ENCODE assay signal across 33 cellular contexts in genomic region chr17:50767030-50767429, GRCh38. TPM values are rescaled to one million over a fixed set of nuclear protein-coding genes. Genes with fewer than 3 reads are reported as not detected.
A peak's percentile ranks its signal among the peaks of the same experiment; 100 is the strongest.
DNase-seq lines count a peak whose midpoint lies in the region; ATAC-seq and TF ChIP-seq lines count a peak whose summit lies in the region.
"Had no signal": no experiment of that assay in that cellular context is flagged by ENCODE, and none has a peak within 500 bp of the region (broad histone marks: within the 10 kb centered on the region; RNA-seq: fewer than 3 reads in every experiment).

No MANE protein-coding gene starts in this region.

- intact Hi-C loops in Panc1 (cut with micrococcal nuclease; ENCODE audit: unreplicated experiment), result no loop called here
- intact Hi-C loops in dendritic cell treated with granulocyte-macrophage colony-stimulating factor and Interleukin-4, amounts not matched to agents 40 ng/mL and 50 ng/mL, for 4 days (cut with micrococcal nuclease), result no loop called here

- H3K4me3 ChIP-seq in Panc1 (ENCODE audit: low read depth in 2 of 2, low read length in 2 of 2), result no peak overlapping the region
- H3K4me3 ChIP-seq in SJCRH30, result no peak overlapping the region
- H3K4me3 ChIP-seq: BLaER1 treated with 17β-estradiol and CSF1 and Interleukin-3, amounts not matched to agents 10 nM and 100 nM; esophagus squamous epithelium; HAP-1; smooth muscle cell; upper lobe of left lung had no signal

- ATAC-seq in Panc1, result 0 out of 2 replicates have a peak, but pooled peaks have one; percentile 43
- ATAC-seq in stimulated activated effector memory CD8-positive, alpha-beta T cell treated with anti-CD3 and anti-CD28 coated beads, Interleukin-12 subunit alpha, Interleukin-12 subunit beta, amount 100 ng/mL, for 72 hours, result peak; percentile 11
- ATAC-seq: effector memory CD8-positive, alpha-beta T cell; left cardiac atrium; naive thymus-derived CD4-positive, alpha-beta T cell had no signal

- H3K9me3 Mint-ChIP-seq in dendritic cell treated with granulocyte-macrophage colony-stimulating factor and Interleukin-4, amounts not matched to agents 40 ng/mL and 50 ng/mL, for 4 days, result no peaks in the 10 kb centered on the region
- H3K9me3 Mint-ChIP-seq in stimulated activated effector memory CD8-positive, alpha-beta T cell treated with anti-CD3 and anti-CD28 coated beads, Interleukin-12 subunit alpha, Interleukin-12 subunit beta, amount 100 ng/mL, for 72 hours, result no peaks in the 10 kb centered on the region
- H3K9me3 Mint-ChIP-seq: activated CD4-positive, alpha-beta T cell treated with anti-CD3 and anti-CD28 coated beads, Interleukin-2, amount 10 ng/mL, durations not matched to agents 7 days and 5 days; effector memory CD8-positive, alpha-beta T cell had no signal

- POLR2A ChIA-PET in Panc1 (lab: Charles Lee), result no interaction called here

- TF ChIP-seq CTCF in Panc1 (IDR thresholded peaks at IDR 0.05), result no peak

- DNase-seq in Panc1 (ENCODE audit: low read depth, low spot score) (no peak), mesenteric fat pad (ENCODE audit: low spot score) (peak; percentile 68), NCI-H187 treated with DMSO at 0.1 percent for 48 hours (lab: John Stamatoyannopoulos, UW) (no peak), kidney tubule cell (ENCODE audit: low spot score) (no peak), SJCRH30 (no peak)
- no peak for DNase-seq in stimulated activated effector memory CD8-positive, alpha-beta T cell treated with anti-CD3 and anti-CD28 coated beads, Interleukin-12 subunit alpha, Interleukin-12 subunit beta, amount 100 ng/mL, for 72 hours (ENCODE audit: low spot score in 2 of 2)
- DNase-seq: activated CD4-positive, alpha-beta T cell treated with anti-CD3 and anti-CD28 coated beads, Interleukin-2, amount 10 ng/mL, durations not matched to agents 7 days and 5 days; activated naive CD4-positive, alpha-beta T cell treated with anti-CD3 and anti-CD28 coated beads, Interleukin-2, amount 50 U/mL, for 16 hours; amygdala; COR-L47; DMS79; effector memory CD8-positive, alpha-beta T cell; esophagus squamous epithelium; foreskin melanocyte; GDM1; left cardiac atrium; mesendoderm; naive thymus-derived CD4-positive, alpha-beta T cell; NCI-H1436 treated with DMSO at 0.1 percent for 48 hours; NCI-H446 treated with DMSO at 0.1 percent for 48 hours; SHP77; stimulated activated CD4-positive, alpha-beta T cell treated with anti-CD3 and anti-CD28 coated beads, Interleukin-2, amount 100 ng/mL, for 24 hours; T-helper 9 cell; upper lobe of left lung had no signal

- H3K27ac Mint-ChIP-seq in dendritic cell treated with granulocyte-macrophage colony-stimulating factor and Interleukin-4, amounts not matched to agents 40 ng/mL and 50 ng/mL, for 4 days, result peak overlapping the region; percentile 4
- no peak overlapping the region for H3K27ac Mint-ChIP-seq in stimulated activated effector memory CD8-positive, alpha-beta T cell treated with anti-CD3 and anti-CD28 coated beads, Interleukin-12 subunit alpha, Interleukin-12 subunit beta, amount 100 ng/mL, for 72 hours

- no peaks in the 10 kb centered on the region for H3K27me3 Mint-ChIP-seq in dendritic cell treated with granulocyte-macrophage colony-stimulating factor and Interleukin-4, amounts not matched to agents 40 ng/mL and 50 ng/mL, for 4 days

- H3K9me3 ChIP-seq in Panc1 (ENCODE audit: control insufficient read depth, insufficient read depth, low read depth, low read length), result no peaks in the 10 kb centered on the region
- H3K9me3 ChIP-seq in SJCRH30 (replicated peaks), result no peaks in the 10 kb centered on the region
- H3K9me3 ChIP-seq: BLaER1 treated with 17β-estradiol and CSF1 and Interleukin-3, amounts not matched to agents 10 nM and 100 nM; esophagus squamous epithelium; HAP-1; upper lobe of left lung had no signal

- H3K27me3 ChIP-seq in Panc1 (ENCODE audit: control insufficient read depth, insufficient read depth, low read length), result no peaks in the 10 kb centered on the region
- H3K27me3 ChIP-seq in SJCRH30, result no peaks in the 10 kb centered on the region
- H3K27me3 ChIP-seq: BLaER1 treated with 17β-estradiol and CSF1 and Interleukin-3, amounts not matched to agents 10 nM and 100 nM; esophagus squamous epithelium; upper lobe of left lung had no signal

- H3K36me3 ChIP-seq in Panc1 (ENCODE audit: control insufficient read depth, insufficient read depth, low read length) (no peaks in the 10 kb centered on the region), SJCRH30 (no peaks in the 10 kb centered on the region)
- H3K36me3 ChIP-seq: BLaER1 treated with 17β-estradiol and CSF1 and Interleukin-3, amounts not matched to agents 10 nM and 100 nM; esophagus squamous epithelium; HAP-1; upper lobe of left lung had no signal

- H3K4me1 ChIP-seq in Panc1 (ENCODE audit: control insufficient read depth, insufficient read depth, low read length), result no peaks in the 10 kb centered on the region
- no peaks in the 10 kb centered on the region; the same call in 1 of the 2 replicates for H3K4me1 ChIP-seq in SJCRH30

- no peak overlapping the region for H3K4me3 Mint-ChIP-seq in dendritic cell treated with granulocyte-macrophage colony-stimulating factor and Interleukin-4, amounts not matched to agents 40 ng/mL and 50 ng/mL, for 4 days
- no peak overlapping the region for H3K4me3 Mint-ChIP-seq in stimulated activated effector memory CD8-positive, alpha-beta T cell treated with anti-CD3 and anti-CD28 coated beads, Interleukin-12 subunit alpha, Interleukin-12 subunit beta, amount 100 ng/mL, for 72 hours
- H3K4me3 Mint-ChIP-seq: activated CD4-positive, alpha-beta T cell treated with anti-CD3 and anti-CD28 coated beads, Interleukin-2, amount 10 ng/mL, durations not matched to agents 7 days and 5 days; effector memory CD8-positive, alpha-beta T cell had no signal

- no peaks in the 10 kb centered on the region for H3K36me3 Mint-ChIP-seq in dendritic cell treated with granulocyte-macrophage colony-stimulating factor and Interleukin-4, amounts not matched to agents 40 ng/mL and 50 ng/mL, for 4 days (ENCODE audit: low read depth)
- H3K36me3 Mint-ChIP-seq in stimulated activated effector memory CD8-positive, alpha-beta T cell treated with anti-CD3 and anti-CD28 coated beads, Interleukin-12 subunit alpha, Interleukin-12 subunit beta, amount 100 ng/mL, for 72 hours, result peaks cover under 1% of the 10 kb centered on the region
- H3K36me3 Mint-ChIP-seq: naive thymus-derived CD4-positive, alpha-beta T cell had no signal

- peaks cover 29% of the 10 kb centered on the region for H3K4me1 Mint-ChIP-seq in dendritic cell treated with granulocyte-macrophage colony-stimulating factor and Interleukin-4, amounts not matched to agents 40 ng/mL and 50 ng/mL, for 4 days (ENCODE audit: low read depth)
- peaks cover 38% of the 10 kb centered on the region for H3K4me1 Mint-ChIP-seq in stimulated activated effector memory CD8-positive, alpha-beta T cell treated with anti-CD3 and anti-CD28 coated beads, Interleukin-12 subunit alpha, Interleukin-12 subunit beta, amount 100 ng/mL, for 72 hours

- CTCF ChIA-PET in Panc1 (lab: Charles Lee), result no interaction called here

- BruUV-seq in Panc1 (replicated peaks; lab: Mats Ljungman, UMichigan), result no TSS peak

- no peak overlapping the region for H3K27ac ChIP-seq in Panc1 (ENCODE audit: low read length)
- no peak overlapping the region for H3K27ac ChIP-seq in SJCRH30
- H3K27ac ChIP-seq: KMS-11, upper lobe of left lung had no signal

- in situ Hi-C loops in Panc1 (cut with HindIII; ENCODE audit: low pct_unique_long_range_greater_than_20kb, low sequenced_read_pairs), result no loop called here

RNA-seq across cellular contexts. Expression of gene ANKRD40CL, which starts 0.3 kb away (rescaled TPM):
- total RNA-seq in Panc1 (2021; ENCODE audit: unreplicated experiment) (not detected), mesenteric fat pad (not detected)
- polyA plus RNA-seq in Panc1 (2012; ENCODE audit: insufficient read length), result not detected
- not detected in 2 replicates for total RNA-seq in SJCRH30 (2014; rRNA removed; shearing (Covaris generic))
- total RNA-seq: activated CD4-positive, alpha-beta T cell treated with anti-CD3 and anti-CD28 coated beads, Interleukin-2, amount 10 ng/mL, durations not matched to agents 7 days and 5 days; bronchial epithelial cell; esophagus squamous epithelium; left cardiac atrium; naive thymus-derived CD4-positive, alpha-beta T cell; omental fat pad; renal cortical epithelial cell; smooth muscle cell; subcutaneous adipose tissue; upper lobe of left lung had no signal
- polyA plus RNA-seq: naive thymus-derived CD4-positive, alpha-beta T cell; smooth muscle cell had no signal

RNA-seq across cellular contexts. Expression of gene LUC7L3, which starts 47.6 kb away (rescaled TPM):
- 136 TPM for total RNA-seq in Panc1 (2021; ENCODE audit: unreplicated experiment)
- polyA plus RNA-seq in Panc1 (2012; ENCODE audit: insufficient read length), result 97.6 TPM
- 78.6 TPM for total RNA-seq in mesenteric fat pad
- 54.9 and 84.7 TPM in 2 replicates for total RNA-seq in SJCRH30 (2014; rRNA removed; shearing (Covaris generic))

RNA-seq across cellular contexts. Expression of gene ANKRD40, which starts 59.3 kb away (rescaled TPM):
- total RNA-seq in Panc1 (2021; ENCODE audit: unreplicated experiment) (57.2 TPM), mesenteric fat pad (92.0 TPM)
- polyA plus RNA-seq in Panc1 (2012; ENCODE audit: insufficient read length), result 28.2 TPM
- 42.3 and 48.1 TPM in 2 replicates for total RNA-seq in SJCRH30 (2014; rRNA removed; shearing (Covaris generic))
